ENCODE assay signal across 9 cellular contexts in the genomic region with DNA sequence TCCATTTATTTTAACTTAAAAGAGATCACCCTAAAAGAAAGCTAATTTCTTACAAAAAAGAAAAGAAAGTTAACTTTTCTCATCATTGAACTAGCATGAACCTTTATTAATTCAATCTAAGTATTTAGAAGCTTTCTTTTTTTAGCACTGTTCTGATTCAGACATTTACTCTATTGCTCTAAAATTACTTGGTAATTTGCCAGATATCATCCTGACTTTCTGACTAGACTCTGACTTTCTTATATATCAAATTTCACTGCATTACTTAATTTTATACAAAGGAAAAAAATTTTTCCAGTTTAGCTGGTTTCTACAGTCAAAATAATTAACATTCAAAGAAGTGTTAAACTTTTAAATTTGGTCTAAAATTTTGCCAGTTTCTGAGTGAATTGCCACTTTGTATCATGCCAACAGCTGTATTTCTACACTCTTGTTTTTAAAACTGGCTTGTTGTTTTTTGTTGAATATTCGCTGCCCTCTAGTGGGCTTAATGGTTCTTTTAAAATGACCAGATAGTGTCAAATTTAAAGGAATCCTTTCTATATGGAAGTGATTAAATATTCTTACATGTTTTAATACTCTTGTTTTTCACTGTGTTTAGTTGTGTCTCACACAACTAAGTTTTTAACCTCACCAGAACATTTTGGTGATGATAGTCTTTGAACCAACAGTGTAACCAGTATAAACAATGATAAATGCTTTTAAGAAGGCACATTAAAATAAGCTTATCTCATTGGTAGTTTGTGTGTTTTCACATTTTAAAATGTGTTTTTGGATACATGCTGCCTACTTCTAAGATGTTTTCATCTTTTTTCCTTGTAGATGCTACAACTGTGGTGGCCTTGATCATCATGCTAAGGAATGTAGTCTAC.
DNase-seq lines count a peak whose midpoint lies in the region; ATAC-seq and TF ChIP-seq lines count a peak whose summit lies in the region.
"Had no signal": no experiment of that assay in that cellular context is flagged by ENCODE, and none has a peak within 500 bp of the region (broad histone marks: within the 10 kb centered on the region; RNA-seq: fewer than 3 reads in every experiment).

No MANE protein-coding gene starts in this region.

- H3K9me3 ChIP-seq in BE2C (no peaks in the 10 kb centered on the region), GM23248 (ENCODE audit: low read depth) (no peaks in the 10 kb centered on the region)

- H3K9ac ChIP-seq in GM23248, result no peak overlapping the region

- no peak overlapping the region for H3K4me2 ChIP-seq in GM23248 (ENCODE audit: unreplicated experiment)

- no peaks in the 10 kb centered on the region for H3K79me2 ChIP-seq in GM23248 (ENCODE audit: insufficient read depth)

- no peak overlapping the region for H3K4me3 Mint-ChIP-seq in osteocyte (ENCODE audit: unreplicated experiment)

- no peak overlapping the region for H3K27ac ChIP-seq in GM23248
- H3K27ac ChIP-seq: epithelial cell of prostate had no signal

- no peak overlapping the region for H3K4me3 ChIP-seq in BE2C (ENCODE audit: low read depth, low read length)
- H3K4me3 ChIP-seq in GM23248, result peak overlapping the region; percentile 4; the same call in 1 of the 2 replicates

- no peaks in the 10 kb centered on the region for H3K9me2 ChIP-seq in GM23248 (ENCODE audit: insufficient read depth)

- in situ Hi-C loops in GM23248 (cut with MboI), result no loop called here

- H3K4me1 Mint-ChIP-seq in osteocyte (ENCODE audit: unreplicated experiment), result peaks cover 8% of the 10 kb centered on the region

- H3K27me3 ChIP-seq in BE2C (no peaks in the 10 kb centered on the region), GM23248 (replicated peaks; ENCODE audit: insufficient read depth) (no peaks in the 10 kb centered on the region)

- no peaks in the 10 kb centered on the region for H4K20me1 ChIP-seq in GM23248 (ENCODE audit: insufficient read depth)

- 0% methylated on average over 1 of the region's 1 CpG for WGBS in GM23248 (ENCODE audit: low coverage in 1 of 2, low lambda C conversion rate in 2 of 2, missing lambda C conversion rate in 2 of 2), 2 experiments

- no peaks in the 10 kb centered on the region for H3K9me3 Mint-ChIP-seq in osteocyte (ENCODE audit: unreplicated experiment)

- H3F3A ChIP-seq in GM23248 (ENCODE audit: insufficient read depth), result no peaks in the 10 kb centered on the region

- no peaks in the 10 kb centered on the region for H3K27me3 Mint-ChIP-seq in osteocyte (ENCODE audit: unreplicated experiment)

- H3K27ac Mint-ChIP-seq in osteocyte (ENCODE audit: unreplicated experiment), result no peak overlapping the region

- H3K36me3 ChIP-seq in BE2C (peaks cover 31% of the 10 kb centered on the region), GM23248 (ENCODE audit: low read depth) (no peaks in the 10 kb centered on the region)

- TF ChIP-seq CTCF in BE2C (IDR thresholded peaks at IDR 0.05; ENCODE audit: low read depth, low read length) (peak; percentile 54), osteocyte (IDR thresholded peaks at IDR 0.05) (peak; percentile 71)

- ATAC-seq in GM21825 (IDR thresholded peaks at IDR 0.05; ENCODE audit: unreplicated experiment) (no peak), GM18873 (IDR thresholded peaks at IDR 0.05; ENCODE audit: low FRiP score, unreplicated experiment) (no peak)

- H3K4me1 ChIP-seq in BE2C, result peaks cover 20% of the 10 kb centered on the region
- peaks cover 10% of the 10 kb centered on the region for H3K4me1 ChIP-seq in GM23248 (ENCODE audit: insufficient read depth)

- DNase-seq in BE2C, result no peak
- peak; percentile 78 for DNase-seq in GM23248
- peak; percentile 30 to 62 for DNase-seq in NCI-H526 (lab: John Stamatoyannopoulos, UW)
- DNase-seq in dermis microvascular lymphatic vessel endothelial cell (ENCODE audit: low read depth in 2 of 2), result peak; percentile 32 to 53
- DNase-seq in osteocyte (ENCODE audit: extremely low spot score, unreplicated experiment), result no peak
- no peak for DNase-seq in stimulated activated CD8-positive, alpha-beta memory T cell treated with anti-CD3 and anti-CD28 coated beads, Interleukin-4, amount 100 ng/mL, for 48 hours

- H2AFZ ChIP-seq in GM23248, result peak overlapping the region; percentile 51

- no peaks in the 10 kb centered on the region for H3K36me3 Mint-ChIP-seq in osteocyte (ENCODE audit: unreplicated experiment)

Comparison
In these comparisons a context has a peak if more than half of its experiments do, and no peak if none do; other contexts are left out.
1. DNase-seq: peak in GM23248 (single experiment), NCI-H526 (2 of 2) and dermis microvascular lymphatic vessel endothelial cell (2 of 2); none in BE2C (single experiment), osteocyte (single experiment) and stimulated activated CD8-positive, alpha-beta memory T cell treated with anti-CD3 and anti-CD28 coated beads, Interleukin-4, amount 100 ng/mL, for 48 hours (single experiment).